1 cellular context compared by ENCODE assay signal in genomic region chr11:44793350-44794090, GRCh38.
TF ChIP-seq lines count a peak whose summit lies in the region.

No MANE protein-coding gene starts in this region.

TF ChIP-seq in SK-N-SH treated with all-trans-retinoic acid at 6 μM for 48 hours, 23 proteins besides CTCF, POLR2A, EP300 and RAD21 (continued from another document):
- no peak for TF ChIP-seq TSHZ2 (CRISPR knock-in tag; IDR thresholded peaks at IDR 0.05)
- no peak for TF ChIP-seq ZNF70 (CRISPR knock-in tag; IDR thresholded peaks at IDR 0.05)
- no peak for TF ChIP-seq SNAI2 (CRISPR knock-in tag; IDR thresholded peaks at IDR 0.05)
- no peak for TF ChIP-seq RARB (CRISPR knock-in tag; IDR thresholded peaks at IDR 0.05)
- no peak for TF ChIP-seq TCF4 (CRISPR knock-in tag; IDR thresholded peaks at IDR 0.05; ENCODE audit: borderline replicate concordance)
- no peak for TF ChIP-seq ZFP3 (CRISPR knock-in tag; IDR thresholded peaks at IDR 0.05)
- TF ChIP-seq PATZ1 (CRISPR knock-in tag; IDR thresholded peaks at IDR 0.05; ENCODE audit: borderline replicate concordance), result no peak
- no peak for TF ChIP-seq BACH2 (CRISPR knock-in tag; IDR thresholded peaks at IDR 0.05; ENCODE audit: borderline replicate concordance)
- TF ChIP-seq CSDC2 (CRISPR knock-in tag; IDR thresholded peaks at IDR 0.05), result no peak
- no peak for TF ChIP-seq CREB5 (CRISPR knock-in tag; IDR thresholded peaks at IDR 0.05; ENCODE audit: low read depth)
- TF ChIP-seq OSR1 (CRISPR knock-in tag; IDR thresholded peaks at IDR 0.05), result no peak
- no peak for TF ChIP-seq GLIS3 (CRISPR knock-in tag; IDR thresholded peaks at IDR 0.05)
- TF ChIP-seq ZNF565 (CRISPR knock-in tag; conservative IDR thresholded peaks at IDR 0.05; ENCODE audit: low read depth), result no peak
